In the genomic region with DNA sequence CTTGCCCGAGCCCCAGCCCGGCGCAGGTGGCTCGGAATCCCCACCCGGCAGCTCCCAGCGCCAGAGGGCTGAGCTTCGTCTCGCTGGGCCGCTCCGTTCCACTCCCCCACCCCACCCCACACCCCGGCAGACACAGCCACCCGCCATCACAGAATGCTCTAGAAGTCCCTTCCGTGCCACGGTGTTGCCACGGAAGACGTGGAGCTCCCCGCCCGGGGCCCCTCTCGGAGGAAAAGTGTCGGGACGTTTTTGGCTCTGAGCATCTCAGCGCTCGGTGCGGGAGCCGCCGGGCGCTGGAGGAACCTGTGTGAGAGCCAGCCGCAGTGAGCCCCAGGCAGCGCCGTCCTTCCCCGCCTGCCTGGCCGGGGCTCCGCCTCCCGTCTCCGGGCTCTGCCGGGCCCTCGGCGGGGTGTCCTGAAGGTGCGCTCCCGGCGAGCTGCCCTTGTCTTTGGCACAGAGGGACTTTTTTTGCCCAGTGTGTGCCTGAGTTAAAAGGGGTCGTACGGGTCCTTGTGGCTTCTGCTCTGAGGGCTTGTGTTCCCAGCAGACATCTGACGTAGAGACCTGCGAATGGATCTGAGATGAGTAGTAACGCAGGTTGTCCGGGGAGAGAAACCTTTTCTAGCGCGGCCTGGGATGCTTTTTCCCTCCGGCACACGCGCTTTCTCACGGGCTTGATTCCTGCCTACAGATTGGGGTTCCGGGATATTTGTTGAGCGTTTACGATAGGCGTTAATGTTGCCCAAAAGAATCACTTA, we compare ENCODE assay signal across 1 cellular context.
TF ChIP-seq lines count a peak whose summit lies in the region.

No MANE protein-coding gene starts in this region.

TF ChIP-seq in H1, 55 proteins besides CTCF, POLR2A, EP300 and RAD21:
- TF ChIP-seq, protein P1, sequence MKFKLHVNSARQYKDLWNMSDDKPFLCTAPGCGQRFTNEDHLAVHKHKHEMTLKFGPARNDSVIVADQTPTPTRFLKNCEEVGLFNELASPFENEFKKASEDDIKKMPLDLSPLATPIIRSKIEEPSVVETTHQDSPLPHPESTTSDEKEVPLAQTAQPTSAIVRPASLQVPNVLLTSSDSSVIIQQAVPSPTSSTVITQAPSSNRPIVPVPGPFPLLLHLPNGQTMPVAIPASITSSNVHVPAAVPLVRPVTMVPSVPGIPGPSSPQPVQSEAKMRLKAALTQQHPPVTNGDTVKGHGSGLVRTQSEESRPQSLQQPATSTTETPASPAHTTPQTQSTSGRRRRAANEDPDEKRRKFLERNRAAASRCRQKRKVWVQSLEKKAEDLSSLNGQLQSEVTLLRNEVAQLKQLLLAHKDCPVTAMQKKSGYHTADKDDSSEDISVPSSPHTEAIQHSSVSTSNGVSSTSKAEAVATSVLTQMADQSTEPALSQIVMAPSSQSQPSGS (IDR thresholded peaks at IDR 0.05; ENCODE audit: low read length): no peak
- TF ChIP-seq SIN3A (conservative IDR thresholded peaks at IDR 0.05 in 1 of 2, IDR thresholded peaks at IDR 0.05 in 1 of 2; ENCODE audit: low read depth in 1 of 2, low read length in 2 of 2) (0 out of 4 replicates have a peak, but pooled peaks of 1 of the 2 experiments have one; percentile 48), ASH2L (IDR thresholded peaks at IDR 0.05; ENCODE audit: low read length) (peak; percentile 41), SUZ12 (IDR thresholded peaks at IDR 0.05; ENCODE audit: low read length) (peak; percentile 48; the same call in 1 of the 2 replicates), RNF2 (IDR thresholded peaks at IDR 0.05; ENCODE audit: borderline replicate concordance, low read depth, low read length, missing control alignments, poor library complexity, severe bottlenecking) (peak; percentile 14)
